8 cellular contexts compared by ENCODE assay signal in genomic region chr14:64444984-64445845, GRCh38. TPM values are rescaled to one million over a fixed set of nuclear protein-coding genes. Genes with fewer than 3 reads are reported as not detected.
DNase-seq lines count a peak whose midpoint lies in the region; ATAC-seq and TF ChIP-seq lines count a peak whose summit lies in the region.

No MANE protein-coding gene starts in this region.

- intact Hi-C loops in prostate gland (cut with DNase I): no loop called here

- no peaks in the 10 kb centered on the region for H3K9me3 ChIP-seq in prostate gland

- no peaks in the 10 kb centered on the region for H3K36me3 ChIP-seq in prostate gland

- peaks cover 15% of the 10 kb centered on the region for H3K36me3 Mint-ChIP-seq in progenitor cell of endocrine pancreas (ENCODE audit: insufficient read depth)

- H3K4me3 Mint-ChIP-seq in progenitor cell of endocrine pancreas (ENCODE audit: low read depth): no peak overlapping the region

- H3K27ac ChIP-seq in prostate gland: no peak overlapping the region

- TF ChIP-seq CTCF in progenitor cell of endocrine pancreas (IDR thresholded peaks at IDR 0.05; ENCODE audit: unreplicated experiment) (no peak), prostate gland (IDR thresholded peaks at IDR 0.05) (no peak)

- no peaks in the 10 kb centered on the region for H3K4me1 ChIP-seq in prostate gland (replicated peaks)

- no peaks in the 10 kb centered on the region for H3K27me3 ChIP-seq in prostate gland (replicated peaks; ENCODE audit: insufficient read depth)

- DNase-seq in Ammon's horn (ENCODE audit: low spot score): peak; percentile 33
- DNase-seq in GM19240 (ENCODE audit: insufficient read length, low spot score): peak; percentile 64
- peak; percentile 13 for DNase-seq in T-helper 22 cell (ENCODE audit: low read depth)
- DNase-seq in effector CD4-positive, alpha-beta T cell: peak; percentile 12
- DNase-seq in progenitor cell of endocrine pancreas (ENCODE audit: low spot score, unreplicated experiment): no peak
- no peak for DNase-seq in NCI-H524 treated with DMSO at 0.1 percent for 48 hours (lab: John Stamatoyannopoulos, UW)
- DNase-seq in prostate gland (ENCODE audit: low spot score): no peak

- no peaks in the 10 kb centered on the region for H3K27me3 Mint-ChIP-seq in progenitor cell of endocrine pancreas

- no peaks in the 10 kb centered on the region for H3K4me1 Mint-ChIP-seq in progenitor cell of endocrine pancreas (ENCODE audit: low read depth)

- WGBS in prostate gland: 63% methylated on average over 7 of the region's 7 CpGs

- H3K27ac Mint-ChIP-seq in progenitor cell of endocrine pancreas: peak overlapping the region; percentile 62

- peak; percentile 94 for ATAC-seq in HG03280 (IDR thresholded peaks at IDR 0.05; ENCODE audit: unreplicated experiment)

- H3K4me3 ChIP-seq in prostate gland: no peak overlapping the region

- TF ChIP-seq POLR2A in prostate gland (IDR thresholded peaks at IDR 0.05): no peak

- no peaks in the 10 kb centered on the region for H3K9me3 Mint-ChIP-seq in progenitor cell of endocrine pancreas (ENCODE audit: low read depth)

RNA-seq across cellular contexts. Expression of gene AKAP5, which starts 20.1 kb away (rescaled TPM):
- total RNA-seq in progenitor cell of endocrine pancreas (1.1 and 1.6 TPM in 2 replicates), prostate gland (under 1 TPM; 0.51 to 0.82 TPM)

RNA-seq across cellular contexts. Expression of gene MTHFD1, which starts 57.1 kb away (rescaled TPM):
- total RNA-seq in progenitor cell of endocrine pancreas (70.3 and 71.9 TPM in 2 replicates), prostate gland (10 to 100 TPM; 26.1 to 34.7 TPM)

RNA-seq across cellular contexts. Expression of gene ZBTB25, which starts 58.4 kb away (rescaled TPM):
- total RNA-seq in progenitor cell of endocrine pancreas (11.7 and 11.8 TPM in 2 replicates), prostate gland (10 to 100 TPM; 10.2 to 20.2 TPM)

RNA-seq across cellular contexts. Expression of gene ZBTB1, which starts 59.4 kb away (rescaled TPM):
- total RNA-seq in progenitor cell of endocrine pancreas (43.6 and 44.5 TPM in 2 replicates), prostate gland (10 to 100 TPM; 56.5 to 74.3 TPM)

Comparison
In these comparisons a context has a peak if more than half of its experiments do, and no peak if none do; other contexts are left out.
1. DNase-seq: peak in Ammon's horn (single experiment), GM19240 (single experiment), T-helper 22 cell (single experiment) and effector CD4-positive, alpha-beta T cell (single experiment); none in progenitor cell of endocrine pancreas (single experiment), NCI-H524 treated with DMSO at 0.1 percent for 48 hours (single experiment) and prostate gland (single experiment).